11 cellular contexts compared by ENCODE assay signal in the genomic region with DNA sequence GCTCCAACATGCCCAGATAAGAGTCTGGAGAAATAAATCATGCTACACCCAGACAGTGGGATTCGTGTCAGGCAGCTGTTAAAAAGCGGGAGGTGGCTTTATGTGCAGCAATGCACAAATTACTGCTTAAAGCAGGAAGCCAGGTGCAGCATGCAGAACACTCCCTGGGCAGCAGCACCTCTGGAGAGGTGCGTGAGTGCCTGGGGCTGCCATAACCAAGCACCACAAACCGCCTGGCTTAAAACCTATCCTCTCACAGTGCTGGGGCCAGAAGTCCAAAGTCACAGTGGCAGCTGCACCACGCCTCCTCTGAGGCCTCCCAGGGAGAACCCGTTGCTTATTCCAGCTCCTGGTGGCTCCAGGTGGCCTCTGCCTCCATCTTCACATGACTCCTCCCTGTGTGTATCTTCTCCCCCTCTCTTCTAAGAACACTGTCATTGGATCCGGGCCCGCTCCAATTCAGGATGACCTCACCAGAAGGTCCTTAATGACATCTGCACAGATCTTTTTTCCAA.
A peak's percentile ranks its signal among the peaks of the same experiment; 100 is the strongest.
DNase-seq lines count a peak whose midpoint lies in the region; ATAC-seq and TF ChIP-seq lines count a peak whose summit lies in the region.
"Had no signal": no experiment of that assay in that cellular context is flagged by ENCODE, and none has a peak within 500 bp of the region (broad histone marks: within the 10 kb centered on the region; RNA-seq: fewer than 3 reads in every experiment).

No MANE protein-coding gene starts in this region.

- H3K27me3 ChIP-seq in right atrium auricular region (no peaks in the 10 kb centered on the region), colonic mucosa (no peaks in the 10 kb centered on the region), transverse colon (no peaks in the 10 kb centered on the region), MG63 (no peaks in the 10 kb centered on the region)

- in situ Hi-C loops in transverse colon (cut with MboI; ENCODE audit: low pct_ligation_motif_present in 1 of 4, low pct_unique_long_range_greater_than_20kb in 1 of 4, low sequenced_read_pairs in 3 of 4) = no loop called here

- no peaks in the 10 kb centered on the region for H3K4me1 ChIP-seq in right atrium auricular region
- peaks cover 8% of the 10 kb centered on the region for H3K4me1 ChIP-seq in colonic mucosa
- peaks cover 10 to 25% (median 16%) of the 10 kb centered on the region in 4 donors for H3K4me1 ChIP-seq in transverse colon

- WGBS in transverse colon (ENCODE audit: low coverage in 1 of 2), 2 donors = 36 to 38% methylated on average over 2 to 8 of the region's 8 CpGs

- no peak for ATAC-seq in Right ventricle myocardium inferior

- no peak overlapping the region for H3K4me3 ChIP-seq in right atrium auricular region
- H3K4me3 ChIP-seq in colonic mucosa = no peak overlapping the region
- no peak overlapping the region for H3K4me3 ChIP-seq in transverse colon
- H3K4me3 ChIP-seq in MG63 = no peak overlapping the region

- intact Hi-C loops in Right ventricle myocardium inferior (cut with DNase I) (loop anchor here (5.0 kb wide), 1 partner anchor 36 kb away; no protein-coding TSS in a partner anchor), colonic mucosa (cut with DNase I) (no loop called here), transverse colon (cut with DNase I; ENCODE audit: low total_unique reads) (no loop called here), head of caudate nucleus (cut with DNase I) (no loop called here)

- TF ChIP-seq EP300 in transverse colon (IDR thresholded peaks at IDR 0.05; ENCODE audit: low read depth) = no peak

- H3K27ac ChIP-seq in right atrium auricular region (no peak overlapping the region), colonic mucosa (peak overlapping the region; percentile 57), transverse colon (peak overlapping the region; percentile 39 to 77 (median 74))

- DNase-seq in Right ventricle myocardium inferior (ENCODE audit: missing footprints) (peak; percentile 42), right atrium auricular region (ENCODE audit: low spot score) (no peak), NCI-H2171 treated with DMSO at 0.1 percent for 48 hours (lab: John Stamatoyannopoulos, UW) (peak; percentile 96), colonic mucosa (peak; percentile 82), transverse colon (peak; percentile 80), MG63 (no peak), head of caudate nucleus (no peak)
- DNase-seq in activated CD4-positive, CD25-positive, alpha-beta regulatory T cell treated with anti-CD3 and anti-CD28 coated beads, Interleukin-2, amount 50 U/mL, for 72 hours = no peak
- DNase-seq: HCEC 1CT; nucleus accumbens; stimulated activated CD4-positive, alpha-beta T cell treated with anti-CD3 and anti-CD28 coated beads, Interleukin-1b, Interleukin-23, amount 100 ng/mL, for 48 hours had no signal

- TF ChIP-seq CTCF in right atrium auricular region (IDR thresholded peaks at IDR 0.05) = no peak
- TF ChIP-seq CTCF in colonic mucosa (IDR thresholded peaks at IDR 0.05) = no peak
- TF ChIP-seq CTCF in transverse colon (IDR thresholded peaks at IDR 0.05) = no peak

- no peaks in the 10 kb centered on the region for H3K36me3 ChIP-seq in right atrium auricular region
- no peaks in the 10 kb centered on the region for H3K36me3 ChIP-seq in colonic mucosa
- no peaks in the 10 kb centered on the region for H3K36me3 ChIP-seq in transverse colon
- H3K36me3 ChIP-seq in MG63 = no peaks in the 10 kb centered on the region

- H3K9me3 ChIP-seq in right atrium auricular region (no peaks in the 10 kb centered on the region), colonic mucosa (no peaks in the 10 kb centered on the region), transverse colon (no peaks in the 10 kb centered on the region), MG63 (no peaks in the 10 kb centered on the region)

- peak; percentile 18 for TF ChIP-seq POLR2A in transverse colon (IDR thresholded peaks at IDR 0.05)

- no peak overlapping the region for H3K9ac ChIP-seq in colonic mucosa (ENCODE audit: low read depth in 2 of 2, low read length in 2 of 2)

Comparison
In these comparisons a context has a peak if more than half of its experiments do, and no peak if none do; other contexts are left out.
1. DNase-seq: peak in Right ventricle myocardium inferior (single experiment), NCI-H2171 treated with DMSO at 0.1 percent for 48 hours (single experiment), colonic mucosa (single experiment) and transverse colon (single experiment); none in right atrium auricular region (single experiment), activated CD4-positive, CD25-positive, alpha-beta regulatory T cell treated with anti-CD3 and anti-CD28 coated beads, Interleukin-2, amount 50 U/mL, for 72 hours (single experiment), MG63 (single experiment) and head of caudate nucleus (0 of 42).
2. H3K27ac ChIP-seq: peak in colonic mucosa (single experiment) and transverse colon (4 of 4); none in right atrium auricular region (0 of 2).